8 cellular contexts compared by ENCODE assay signal in genomic region chr7:96837583-96837982, GRCh38.
A peak's percentile ranks its signal among the peaks of the same experiment; 100 is the strongest.
DNase-seq lines count a peak whose midpoint lies in the region; ATAC-seq lines count a peak whose summit lies in the region.

No MANE protein-coding gene starts in this region.

- no peaks in the 10 kb centered on the region for H3K9me3 Mint-ChIP-seq in activated T-helper 17 cell treated with anti-CD3 and anti-CD28 coated beads, Interleukin-2, amount 50 U/mL, for 72 hours

- DNase-seq in COLO668 (lab: John Stamatoyannopoulos, UW; ENCODE audit: unreplicated experiment), result no peak
- DNase-seq in activated CD8-positive, alpha-beta memory T cell treated with anti-CD3 and anti-CD28 coated beads for 24 hours, result no peak
- no peak for DNase-seq in NCI-H1048 (lab: John Stamatoyannopoulos, UW)
- DNase-seq in NCI-H69 (lab: John Stamatoyannopoulos, UW), result no peak

- ATAC-seq in GM18502 (IDR thresholded peaks at IDR 0.05; ENCODE audit: poor library complexity, unreplicated experiment) (peak; percentile 98), GM19468 (IDR thresholded peaks at IDR 0.05; ENCODE audit: extremely low read depth, unreplicated experiment) (peak; percentile 86), HG03196 (IDR thresholded peaks at IDR 0.05; ENCODE audit: unreplicated experiment) (peak; percentile 95)
- ATAC-seq in activated T-helper 17 cell treated with anti-CD3 and anti-CD28 coated beads, Interleukin-2, amount 50 U/mL, for 72 hours (replicated peaks), result peak; percentile 93

- H3K27me3 Mint-ChIP-seq in activated T-helper 17 cell treated with anti-CD3 and anti-CD28 coated beads, Interleukin-2, amount 50 U/mL, for 72 hours, result peaks cover 49% of the 10 kb centered on the region

- peaks cover 19% of the 10 kb centered on the region for H3K4me1 Mint-ChIP-seq in activated T-helper 17 cell treated with anti-CD3 and anti-CD28 coated beads, Interleukin-2, amount 50 U/mL, for 72 hours

- H3K36me3 Mint-ChIP-seq in activated T-helper 17 cell treated with anti-CD3 and anti-CD28 coated beads, Interleukin-2, amount 50 U/mL, for 72 hours (ENCODE audit: low read depth), result no peaks in the 10 kb centered on the region

- no peak overlapping the region for H3K27ac Mint-ChIP-seq in activated T-helper 17 cell treated with anti-CD3 and anti-CD28 coated beads, Interleukin-2, amount 50 U/mL, for 72 hours

- H3K4me3 Mint-ChIP-seq in activated T-helper 17 cell treated with anti-CD3 and anti-CD28 coated beads, Interleukin-2, amount 50 U/mL, for 72 hours, result peak overlapping the region; percentile 31
